In the genomic region with DNA sequence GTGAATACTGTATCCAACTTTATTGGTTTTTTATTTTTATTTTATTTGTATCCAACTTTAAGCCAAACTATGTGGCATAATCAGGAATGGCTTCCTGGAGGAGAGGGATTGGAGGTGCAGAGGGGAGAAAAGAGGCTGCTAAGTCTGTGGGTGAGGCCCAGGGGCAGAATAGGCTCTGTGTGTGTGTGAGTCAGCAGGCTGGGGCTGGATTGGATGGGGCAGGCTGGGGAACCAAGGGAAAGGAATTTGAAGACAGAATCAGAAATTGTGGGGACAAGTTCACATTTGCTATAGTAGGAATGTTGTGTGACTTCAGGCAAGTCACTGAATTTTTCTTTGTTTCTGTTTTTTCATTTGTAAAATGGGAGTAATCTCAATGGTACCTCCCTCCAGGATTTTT, we compare ENCODE assay signal across 21 cellular contexts. TPM values are rescaled to one million over a fixed set of nuclear protein-coding genes. Genes with fewer than 3 reads are reported as not detected.
A peak's percentile ranks its signal among the peaks of the same experiment; 100 is the strongest.
DNase-seq lines count a peak whose midpoint lies in the region; ATAC-seq, FAIRE-seq and TF ChIP-seq lines count a peak whose summit lies in the region.
"Had no signal": no experiment of that assay in that cellular context is flagged by ENCODE, and none has a peak within 500 bp of the region (broad histone marks: within the 10 kb centered on the region; RNA-seq: fewer than 3 reads in every experiment).

No MANE protein-coding gene starts in this region.

- DNase-seq in AG20443 (ENCODE audit: low spot score) (peak; percentile 74), HT1080 (ENCODE audit: low read depth) (peak; percentile 38), brain microvascular endothelial cell (peak; percentile 15), keratinocyte (ENCODE audit: low read depth, low spot score) (no peak), ACHN (no peak), NCI-H2196 (lab: John Stamatoyannopoulos, UW; ENCODE audit: unreplicated experiment) (no peak), NCI-H526 (lab: John Stamatoyannopoulos, UW) (no peak)
- DNase-seq: activated B cell treated with CpG ODN at 0.5 μM for 24 hours; adrenal gland; AML-193; Calu3; cerebellar nuclear complex; H9; kidney; NCI-H2081 treated with DMSO at 0.1 percent for 48 hours; NCI-H748 treated with DMSO at 0.1 percent for 48 hours; nephron progenitor cell; stimulated activated CD4-positive, alpha-beta T cell treated with anti-CD3 and anti-CD28 coated beads, Interleukin-2, amount 100 ng/mL, for 24 hours had no signal

- H3K27ac ChIP-seq in brain microvascular endothelial cell (no peak overlapping the region), keratinocyte (ENCODE audit: control insufficient read depth, insufficient read depth, low read length) (no peak overlapping the region)
- H3K27ac ChIP-seq: adrenal gland, right atrium auricular region had no signal

- H3K27me3 ChIP-seq in brain microvascular endothelial cell (replicated peaks): no peaks in the 10 kb centered on the region
- no peaks in the 10 kb centered on the region for H3K27me3 ChIP-seq in keratinocyte (ENCODE audit: control insufficient read depth, extremely low read depth, insufficient read depth, low read length)
- H3K27me3 ChIP-seq: adrenal gland, right atrium auricular region had no signal

- TF ChIP-seq CTCF in brain microvascular endothelial cell (IDR thresholded peaks at IDR 0.05; ENCODE audit: low read depth, low read length, missing control alignments) (no peak), keratinocyte (optimal IDR thresholded peaks at IDR 0.05 in 1 of 3, IDR thresholded peaks at IDR 0.05 in 1 of 3, conservative IDR thresholded peaks at IDR 0.05 in 1 of 3; ENCODE audit: extremely low read depth in 1 of 3, insufficient read depth in 2 of 3, low read length in 3 of 3) (no peak)

- H3K4me1 ChIP-seq in keratinocyte (ENCODE audit: control insufficient read depth, extremely low read depth, insufficient read depth, low read length): peaks cover 10% of the 10 kb centered on the region
- H3K4me1 ChIP-seq: adrenal gland, right atrium auricular region had no signal

- H3K4me2 ChIP-seq in keratinocyte (ENCODE audit: control insufficient read depth, extremely low read depth, insufficient read depth, low read depth, low read length): no peak overlapping the region

- no peaks in the 10 kb centered on the region for H4K20me1 ChIP-seq in keratinocyte (ENCODE audit: control insufficient read depth, extremely low read depth, insufficient read depth, low read length)

- H3K4me3 ChIP-seq in brain microvascular endothelial cell (ENCODE audit: low read depth, low read length) (no peak overlapping the region), keratinocyte (ENCODE audit: control insufficient read depth in 2 of 3, extremely low read depth in 1 of 3, insufficient read depth in 2 of 3, low read depth in 1 of 3, low read length in 3 of 3) (no peak overlapping the region)
- H3K4me3 ChIP-seq: adrenal gland, right atrium auricular region had no signal

- no peak overlapping the region for H2AFZ ChIP-seq in keratinocyte (ENCODE audit: control insufficient read depth, low read length)

- H3K9me3 ChIP-seq in keratinocyte (ENCODE audit: control insufficient read depth, low read depth, low read length): no peaks in the 10 kb centered on the region
- H3K9me3 ChIP-seq: adrenal gland, right atrium auricular region had no signal

- dilution Hi-C loops in keratinocyte (cut with MboI; ENCODE audit: extremely low pct_ligation_motif_present, low sequenced_read_pairs): no loop called here

- H3K9me1 ChIP-seq in keratinocyte (ENCODE audit: control insufficient read depth, extremely low read depth, insufficient read depth, low read length): no peaks in the 10 kb centered on the region

- ATAC-seq in GM19351 (IDR thresholded peaks at IDR 0.05; ENCODE audit: unreplicated experiment): no peak

- no peaks in the 10 kb centered on the region for H3K79me2 ChIP-seq in keratinocyte (ENCODE audit: control insufficient read depth, insufficient read depth, low read length)

- peak; percentile 86 for FAIRE-seq in keratinocyte (lab: Jason Lieb, UNC)
- FAIRE-seq: endothelial cell of umbilical vein, kidney had no signal

- no peaks in the 10 kb centered on the region for H3K36me3 ChIP-seq in brain microvascular endothelial cell (replicated peaks)
- no peaks in the 10 kb centered on the region for H3K36me3 ChIP-seq in keratinocyte (ENCODE audit: control insufficient read depth in 2 of 2, extremely low read depth in 1 of 2, insufficient read depth in 2 of 2, low read length in 2 of 2)
- H3K36me3 ChIP-seq: adrenal gland, right atrium auricular region had no signal

- H3K9ac ChIP-seq in keratinocyte (ENCODE audit: control insufficient read depth, extremely low read depth, insufficient read depth, low read length): no peak overlapping the region

- in situ Hi-C loops in brain microvascular endothelial cell (cut with HindIII; ENCODE audit: low pct_ligation_motif_present, low sequenced_read_pairs): no loop called here
- in situ Hi-C loops in ACHN (cut with HindIII; ENCODE audit: low pct_ligation_motif_present, low pct_unique_long_range_greater_than_20kb, low sequenced_read_pairs): no loop called here

RNA-seq across cellular contexts. Expression of a gene that starts 12.8 kb away (rescaled TPM):
- total RNA-seq in HT1080 (2014; rRNA removed; shearing (Covaris generic)): 8.8 and 11.7 TPM in 2 replicates
- polyA plus RNA-seq in HT1080 (2015; cell fraction: cytosol; rRNA removed): 7.5 and 9.3 TPM in 2 replicates
- polyA plus RNA-seq in HT1080 (2015; cell fraction: nucleus; rRNA removed): 8.1 and 14.0 TPM in 2 replicates
- 14.8 to 22.2 TPM (median 17.0 TPM) in 3 replicates for polyA plus RNA-seq in keratinocyte
- 16.7 TPM for polyA plus RNA-seq in keratinocyte (2011; ENCODE audit: low read depth)
- polyA plus RNA-seq in keratinocyte (2011; cell fraction: cytosol; rRNA removed): 19.4 and 24.5 TPM in 2 replicates
- 35.8 and 47.6 TPM in 2 replicates for polyA plus RNA-seq in keratinocyte (2011; cell fraction: nucleus; rRNA removed)
- 17.3 and 25.3 TPM in 2 replicates for polyA plus RNA-seq in keratinocyte (2012; ENCODE audit: low replicate concordance)
- polyA minus RNA-seq in keratinocyte: 8.0 to 15.6 TPM (median 12.4 TPM) in 3 replicates
- 25.7 TPM for polyA minus RNA-seq in keratinocyte (2011; cell fraction: cytosol; rRNA and poly(A)+ RNA removed)
- 11.1 and 16.1 TPM in 2 replicates for polyA minus RNA-seq in keratinocyte (2011; cell fraction: nucleus; rRNA and poly(A)+ RNA removed)

RNA-seq across cellular contexts. Expression of a gene that starts 38.1 kb away (rescaled TPM):
- 203 and 218 TPM in 2 replicates for total RNA-seq in HT1080 (2014; rRNA removed; shearing (Covaris generic))
- polyA plus RNA-seq in HT1080 (2015; cell fraction: cytosol; rRNA removed): 232 and 233 TPM in 2 replicates
- polyA plus RNA-seq in HT1080 (2015; cell fraction: nucleus; rRNA removed): 74.3 and 78.1 TPM in 2 replicates
- polyA plus RNA-seq in keratinocyte: 157 to 245 TPM (median 190 TPM) in 3 replicates
- polyA plus RNA-seq in keratinocyte (2011; ENCODE audit: low read depth): 425 TPM
- 160 and 304 TPM in 2 replicates for polyA plus RNA-seq in keratinocyte (2011; cell fraction: cytosol; rRNA removed)
- polyA plus RNA-seq in keratinocyte (2011; cell fraction: nucleus; rRNA removed): 81.4 and 102 TPM in 2 replicates
- polyA plus RNA-seq in keratinocyte (2012; ENCODE audit: low replicate concordance): 176 and 186 TPM in 2 replicates
- 53.3 to 196 TPM (median 137 TPM) in 3 replicates for polyA minus RNA-seq in keratinocyte
- polyA minus RNA-seq in keratinocyte (2011; cell fraction: cytosol; rRNA and poly(A)+ RNA removed): 172 TPM
- 35.8 and 59.5 TPM in 2 replicates for polyA minus RNA-seq in keratinocyte (2011; cell fraction: nucleus; rRNA and poly(A)+ RNA removed)

RNA-seq across cellular contexts. Expression of a gene that starts 55.6 kb away (rescaled TPM):
- 35.5 and 41.7 TPM in 2 replicates for total RNA-seq in HT1080 (2014; rRNA removed; shearing (Covaris generic))
- polyA plus RNA-seq in HT1080 (2015; cell fraction: cytosol; rRNA removed): 22.8 and 27.5 TPM in 2 replicates
- 89.8 and 101 TPM in 2 replicates for polyA plus RNA-seq in HT1080 (2015; cell fraction: nucleus; rRNA removed)
- 19.6 to 25.7 TPM (median 21.5 TPM) in 3 replicates for polyA plus RNA-seq in keratinocyte
- polyA plus RNA-seq in keratinocyte (2011; ENCODE audit: low read depth): 24.2 TPM
- polyA plus RNA-seq in keratinocyte (2011; cell fraction: cytosol; rRNA removed): 12.6 and 13.1 TPM in 2 replicates
- 54.0 and 58.4 TPM in 2 replicates for polyA plus RNA-seq in keratinocyte (2011; cell fraction: nucleus; rRNA removed)
- 15.2 and 21.1 TPM in 2 replicates for polyA plus RNA-seq in keratinocyte (2012; ENCODE audit: low replicate concordance)
- 8.2 to 17.6 TPM (median 13.9 TPM) in 3 replicates for polyA minus RNA-seq in keratinocyte
- 16.9 TPM for polyA minus RNA-seq in keratinocyte (2011; cell fraction: cytosol; rRNA and poly(A)+ RNA removed)
- polyA minus RNA-seq in keratinocyte (2011; cell fraction: nucleus; rRNA and poly(A)+ RNA removed): 14.5 and 20.6 TPM in 2 replicates

Comparison
In these comparisons a context has a peak if more than half of its experiments do, and no peak if none do; other contexts are left out.
1. DNase-seq: peak in AG20443 (single experiment), HT1080 (single experiment) and brain microvascular endothelial cell (single experiment); none in keratinocyte (single experiment), ACHN (single experiment), NCI-H2196 (single experiment) and NCI-H526 (0 of 2).